1 cellular context compared by ENCODE assay signal in genomic region chr17:76273923-76274558, GRCh38.
A peak's percentile ranks its signal among the peaks of the same experiment; 100 is the strongest.
TF ChIP-seq lines count a peak whose summit lies in the region.

No MANE protein-coding gene starts in this region.

TF ChIP-seq in GM12878, 131 proteins besides CTCF, POLR2A, EP300 and RAD21 (continued from another document):
- TF ChIP-seq JUNB (IDR thresholded peaks at IDR 0.05) (no peak), POLR2AphosphoS5 (IDR thresholded peaks at IDR 0.05; ENCODE audit: low read length) (0 out of 2 replicates have a peak, but pooled peaks have one; percentile 14), CHD1 (IDR thresholded peaks at IDR 0.05; ENCODE audit: low read depth, low read length) (no peak)
TF ChIP-seq in GM12878: peak in this region for 2.
